8 cellular contexts compared by ENCODE assay signal in the genomic region with DNA sequence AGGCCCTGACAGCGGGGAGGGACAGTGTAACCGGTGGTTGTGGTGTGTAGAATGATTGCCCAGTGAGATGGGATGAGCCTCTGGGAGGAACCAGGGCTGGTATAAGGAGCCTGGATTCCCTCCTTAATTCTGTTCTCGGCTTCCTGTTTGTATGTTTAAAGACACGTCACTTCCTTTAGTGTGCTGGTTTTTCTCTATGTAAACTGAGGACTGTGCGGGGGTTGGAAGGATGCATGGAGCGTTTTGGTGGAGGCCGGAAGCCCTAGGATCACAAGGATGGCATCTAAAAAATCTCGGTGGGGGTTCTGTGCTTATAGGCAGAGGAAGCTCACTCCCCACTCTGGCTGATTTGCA. TPM values are rescaled to one million over a fixed set of nuclear protein-coding genes. Genes with fewer than 3 reads are reported as not detected.
A peak's percentile ranks its signal among the peaks of the same experiment; 100 is the strongest.
DNase-seq lines count a peak whose midpoint lies in the region; ATAC-seq, FAIRE-seq and TF ChIP-seq lines count a peak whose summit lies in the region.

No MANE protein-coding gene starts in this region.

- H3K4me3 ChIP-seq in GM08714 (ENCODE audit: low read length): peak overlapping the region; percentile 69
- peak overlapping the region; percentile 59 to 79 for H3K4me3 ChIP-seq in right atrium auricular region
- H3K4me3 ChIP-seq in small intestine (ENCODE audit: low read depth in 1 of 2, low read length in 2 of 2): peak overlapping the region; percentile 57 to 85

- 1 to 5% (median 3%) methylated on average over 8 of the region's 8 CpGs for WGBS in small intestine, 3 donors

- no peak for TF ChIP-seq CTCF in right atrium auricular region (IDR thresholded peaks at IDR 0.05)

- peak overlapping the region; percentile 93 to 95 for H3K27ac ChIP-seq in right atrium auricular region
- peak overlapping the region; percentile 39 to 98 for H3K27ac ChIP-seq in small intestine (ENCODE audit: low read depth in 1 of 2, low read length in 1 of 2)

- peak overlapping the region; percentile 89 for H3K4me3 Mint-ChIP-seq in activated T-helper 17 cell treated with anti-CD3 and anti-CD28 coated beads, Interleukin-2, amount 50 U/mL, for 72 hours

- no peaks in the 10 kb centered on the region for H3K36me3 ChIP-seq in right atrium auricular region
- H3K36me3 ChIP-seq in small intestine (ENCODE audit: control insufficient read depth in 2 of 2, insufficient read depth in 2 of 2, low read length in 2 of 2): no peaks in the 10 kb centered on the region

- H3K9me3 Mint-ChIP-seq in activated T-helper 17 cell treated with anti-CD3 and anti-CD28 coated beads, Interleukin-2, amount 50 U/mL, for 72 hours: no peaks in the 10 kb centered on the region

- ATAC-seq in activated T-helper 17 cell treated with anti-CD3 and anti-CD28 coated beads, Interleukin-2, amount 50 U/mL, for 72 hours (replicated peaks): peak; percentile 30

- FAIRE-seq in small intestine (lab: Jason Lieb, UNC): no peak

- H3K27ac Mint-ChIP-seq in activated T-helper 17 cell treated with anti-CD3 and anti-CD28 coated beads, Interleukin-2, amount 50 U/mL, for 72 hours: peak overlapping the region; percentile 85

- no peaks in the 10 kb centered on the region for H3K27me3 ChIP-seq in right atrium auricular region
- no peaks in the 10 kb centered on the region for H3K27me3 ChIP-seq in small intestine (ENCODE audit: control insufficient read depth in 2 of 2, insufficient read depth in 2 of 2, low read length in 2 of 2)

- peaks cover 0 to 51% of the 10 kb centered on the region in 2 donors for H3K4me1 ChIP-seq in right atrium auricular region
- peaks cover 4 to 5% of the 10 kb centered on the region in 2 donors for H3K4me1 ChIP-seq in small intestine (ENCODE audit: control insufficient read depth in 2 of 2, insufficient read depth in 1 of 2, low read depth in 1 of 2, low read length in 1 of 2)

- peaks cover 36% of the 10 kb centered on the region for H3K4me1 Mint-ChIP-seq in activated T-helper 17 cell treated with anti-CD3 and anti-CD28 coated beads, Interleukin-2, amount 50 U/mL, for 72 hours

- H3K9me3 ChIP-seq in right atrium auricular region: no peaks in the 10 kb centered on the region
- no peaks in the 10 kb centered on the region for H3K9me3 ChIP-seq in small intestine (ENCODE audit: control insufficient read depth, low read depth)

- H3K36me3 Mint-ChIP-seq in activated T-helper 17 cell treated with anti-CD3 and anti-CD28 coated beads, Interleukin-2, amount 50 U/mL, for 72 hours (ENCODE audit: low read depth): peaks cover 53% of the 10 kb centered on the region

- DNase-seq in HS-5 (ENCODE audit: low read depth): peak; percentile 68
- no peak for DNase-seq in right atrium auricular region (ENCODE audit: low spot score)
- DNase-seq in small intestine: no peak
- no peak for DNase-seq in stimulated activated CD8-positive, alpha-beta memory T cell treated with anti-CD3 and anti-CD28 coated beads, Interleukin-4, amount 100 ng/mL, for 48 hours
- DNase-seq in NCI-H748 (lab: John Stamatoyannopoulos, UW; ENCODE audit: unreplicated experiment): no peak
- DNase-seq in NCI-H1105 (lab: John Stamatoyannopoulos, UW): no peak

- no peaks in the 10 kb centered on the region for H3K27me3 Mint-ChIP-seq in activated T-helper 17 cell treated with anti-CD3 and anti-CD28 coated beads, Interleukin-2, amount 50 U/mL, for 72 hours

RNA-seq across cellular contexts. Expression of gene NTMT1, which starts 1.0 kb away (rescaled TPM):
- total RNA-seq in activated T-helper 17 cell treated with anti-CD3 and anti-CD28 coated beads, Interleukin-2, amount 50 U/mL, for 72 hours: 10 to 100 TPM; 27.2 to 61.1 TPM
- total RNA-seq in right atrium auricular region: 10 to 100 TPM; 33.7 to 36.0 TPM
- polyA plus RNA-seq in small intestine: 10 to 100 TPM; 42.5 to 64.3 (median 43.2) TPM

RNA-seq across cellular contexts. Expression of gene C9orf50, which starts 6.0 kb away (rescaled TPM):
- total RNA-seq in activated T-helper 17 cell treated with anti-CD3 and anti-CD28 coated beads, Interleukin-2, amount 50 U/mL, for 72 hours: not detected
- total RNA-seq in right atrium auricular region: not detected
- polyA plus RNA-seq in small intestine: under 1 TPM in 1 of 3 donors, not detected in 2; 0.09 TPM

RNA-seq across cellular contexts. Expression of gene ASB6, which starts 15.0 kb away (rescaled TPM):
- total RNA-seq in activated T-helper 17 cell treated with anti-CD3 and anti-CD28 coated beads, Interleukin-2, amount 50 U/mL, for 72 hours: 10 to 100 TPM; 12.3 to 26.4 TPM
- total RNA-seq in right atrium auricular region: 10 to 100 TPM; 10.2 to 12.6 TPM
- polyA plus RNA-seq in small intestine: 10 to 100 TPM; 11.9 to 14.9 (median 14.1) TPM

RNA-seq across cellular contexts. Expression of gene PRRX2, which starts 38.5 kb away (rescaled TPM):
- total RNA-seq in activated T-helper 17 cell treated with anti-CD3 and anti-CD28 coated beads, Interleukin-2, amount 50 U/mL, for 72 hours: under 1 TPM in 1 of 2 donors, not detected in 1; 0.32 TPM
- 1 to 10 TPM; 1.1 to 6.9 TPM for total RNA-seq in right atrium auricular region
- 1 to 10 TPM in 1 of 3 donors, not detected in 2; 1.8 TPM for polyA plus RNA-seq in small intestine
